2 cellular contexts compared by ENCODE assay signal in the genomic region with DNA sequence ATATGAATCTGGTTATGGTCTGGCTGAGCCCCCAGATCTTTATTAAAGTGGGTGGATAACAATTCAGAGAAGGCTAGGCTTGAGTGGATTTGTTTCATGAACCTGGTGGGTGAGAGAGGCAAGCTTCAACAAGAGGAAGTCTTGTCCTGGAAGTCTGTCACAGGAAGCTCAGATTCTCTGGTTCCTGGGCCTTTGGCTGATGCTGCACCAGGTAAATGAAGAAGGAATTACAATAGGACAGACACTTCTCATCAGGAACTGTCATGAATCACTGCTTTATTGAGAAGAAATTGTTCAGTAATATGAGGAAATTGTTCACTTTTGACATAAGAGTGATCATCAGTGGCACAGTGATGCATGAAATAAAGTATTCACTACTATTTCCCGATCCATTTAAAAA.
TF ChIP-seq lines count a peak whose summit lies in the region.

No MANE protein-coding gene starts in this region.

TF ChIP-seq in HepG2, 621 proteins besides CTCF, POLR2A, EP300 and RAD21 (continued from another document):
- TF ChIP-seq, protein P1, sequence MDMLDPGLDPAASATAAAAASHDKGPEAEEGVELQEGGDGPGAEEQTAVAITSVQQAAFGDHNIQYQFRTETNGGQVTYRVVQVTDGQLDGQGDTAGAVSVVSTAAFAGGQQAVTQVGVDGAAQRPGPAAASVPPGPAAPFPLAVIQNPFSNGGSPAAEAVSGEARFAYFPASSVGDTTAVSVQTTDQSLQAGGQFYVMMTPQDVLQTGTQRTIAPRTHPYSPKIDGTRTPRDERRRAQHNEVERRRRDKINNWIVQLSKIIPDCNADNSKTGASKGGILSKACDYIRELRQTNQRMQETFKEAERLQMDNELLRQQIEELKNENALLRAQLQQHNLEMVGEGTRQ (IDR thresholded peaks at IDR 0.05; ENCODE audit: low read depth, low read length), result no peak
- TF ChIP-seq, protein P1 (CRISPR knock-in tag; IDR thresholded peaks at IDR 0.05; ENCODE audit: borderline replicate concordance), result no peak
- TF ChIP-seq NONO (IDR thresholded peaks at IDR 0.05), result no peak
- TF ChIP-seq NONO (CRISPR knock-in tag; conservative IDR thresholded peaks at IDR 0.05), result no peak
- TF ChIP-seq ZFP90 (CRISPR knock-in tag; IDR thresholded peaks at IDR 0.05; ENCODE audit: borderline replicate concordance), result no peak
- TF ChIP-seq RNF2 (conservative IDR thresholded peaks at IDR 0.05; ENCODE audit: low read depth), result no peak
- TF ChIP-seq ZFP62 (CRISPR knock-in tag; IDR thresholded peaks at IDR 0.05), result no peak
- TF ChIP-seq, protein P2, sequence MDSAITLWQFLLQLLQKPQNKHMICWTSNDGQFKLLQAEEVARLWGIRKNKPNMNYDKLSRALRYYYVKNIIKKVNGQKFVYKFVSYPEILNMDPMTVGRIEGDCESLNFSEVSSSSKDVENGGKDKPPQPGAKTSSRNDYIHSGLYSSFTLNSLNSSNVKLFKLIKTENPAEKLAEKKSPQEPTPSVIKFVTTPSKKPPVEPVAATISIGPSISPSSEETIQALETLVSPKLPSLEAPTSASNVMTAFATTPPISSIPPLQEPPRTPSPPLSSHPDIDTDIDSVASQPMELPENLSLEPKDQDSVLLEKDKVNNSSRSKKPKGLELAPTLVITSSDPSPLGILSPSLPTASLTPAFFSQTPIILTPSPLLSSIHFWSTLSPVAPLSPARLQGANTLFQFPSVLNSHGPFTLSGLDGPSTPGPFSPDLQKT (CRISPR knock-in tag; IDR thresholded peaks at IDR 0.05; ENCODE audit: borderline replicate concordance), result no peak
- TF ChIP-seq RFX3 (CRISPR knock-in tag; IDR thresholded peaks at IDR 0.05), result no peak
- no peak for TF ChIP-seq ZC3H13 (CRISPR knock-in tag; IDR thresholded peaks at IDR 0.05)
- TF ChIP-seq, protein P3, sequence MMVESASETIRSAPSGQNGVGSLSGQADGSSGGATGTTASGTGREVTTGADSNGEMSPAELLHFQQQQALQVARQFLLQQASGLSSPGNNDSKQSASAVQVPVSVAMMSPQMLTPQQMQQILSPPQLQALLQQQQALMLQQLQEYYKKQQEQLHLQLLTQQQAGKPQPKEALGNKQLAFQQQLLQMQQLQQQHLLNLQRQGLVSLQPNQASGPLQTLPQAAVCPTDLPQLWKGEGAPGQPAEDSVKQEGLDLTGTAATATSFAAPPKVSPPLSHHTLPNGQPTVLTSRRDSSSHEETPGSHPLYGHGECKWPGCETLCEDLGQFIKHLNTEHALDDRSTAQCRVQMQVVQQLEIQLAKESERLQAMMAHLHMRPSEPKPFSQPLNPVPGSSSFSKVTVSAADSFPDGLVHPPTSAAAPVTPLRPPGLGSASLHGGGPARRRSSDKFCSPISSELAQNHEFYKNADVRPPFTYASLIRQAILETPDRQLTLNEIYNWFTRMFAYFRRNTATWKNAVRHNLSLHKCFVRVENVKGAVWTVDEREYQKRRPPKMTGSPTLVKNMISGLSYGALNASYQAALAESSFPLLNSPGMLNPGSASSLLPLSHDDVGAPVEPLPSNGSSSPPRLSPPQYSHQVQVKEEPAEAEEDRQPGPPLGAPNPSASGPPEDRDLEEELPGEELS (CRISPR knock-in tag; IDR thresholded peaks at IDR 0.05), result no peak
- no peak for TF ChIP-seq SP2 (CRISPR knock-in tag; IDR thresholded peaks at IDR 0.05)
- TF ChIP-seq, protein P4, sequence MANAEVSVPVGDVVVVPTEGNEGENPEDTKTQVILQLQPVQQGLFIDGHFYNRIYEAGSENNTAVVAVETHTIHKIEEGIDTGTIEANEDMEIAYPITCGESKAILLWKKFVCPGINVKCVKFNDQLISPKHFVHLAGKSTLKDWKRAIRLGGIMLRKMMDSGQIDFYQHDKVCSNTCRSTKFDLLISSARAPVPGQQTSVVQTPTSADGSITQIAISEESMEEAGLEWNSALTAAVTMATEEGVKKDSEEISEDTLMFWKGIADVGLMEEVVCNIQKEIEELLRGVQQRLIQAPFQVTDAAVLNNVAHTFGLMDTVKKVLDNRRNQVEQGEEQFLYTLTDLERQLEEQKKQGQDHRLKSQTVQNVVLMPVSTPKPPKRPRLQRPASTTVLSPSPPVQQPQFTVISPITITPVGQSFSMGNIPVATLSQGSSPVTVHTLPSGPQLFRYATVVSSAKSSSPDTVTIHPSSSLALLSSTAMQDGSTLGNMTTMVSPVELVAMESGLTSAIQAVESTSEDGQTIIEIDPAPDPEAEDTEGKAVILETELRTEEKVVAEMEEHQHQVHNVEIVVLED (CRISPR knock-in tag; IDR thresholded peaks at IDR 0.05; ENCODE audit: borderline replicate concordance), result no peak
TF ChIP-seq in HepG2: peak in this region for 0.

TF ChIP-seq in neural cell, 6 proteins besides CTCF, POLR2A, EP300 and RAD21 (continued from another document):
- TF ChIP-seq, protein P5, sequence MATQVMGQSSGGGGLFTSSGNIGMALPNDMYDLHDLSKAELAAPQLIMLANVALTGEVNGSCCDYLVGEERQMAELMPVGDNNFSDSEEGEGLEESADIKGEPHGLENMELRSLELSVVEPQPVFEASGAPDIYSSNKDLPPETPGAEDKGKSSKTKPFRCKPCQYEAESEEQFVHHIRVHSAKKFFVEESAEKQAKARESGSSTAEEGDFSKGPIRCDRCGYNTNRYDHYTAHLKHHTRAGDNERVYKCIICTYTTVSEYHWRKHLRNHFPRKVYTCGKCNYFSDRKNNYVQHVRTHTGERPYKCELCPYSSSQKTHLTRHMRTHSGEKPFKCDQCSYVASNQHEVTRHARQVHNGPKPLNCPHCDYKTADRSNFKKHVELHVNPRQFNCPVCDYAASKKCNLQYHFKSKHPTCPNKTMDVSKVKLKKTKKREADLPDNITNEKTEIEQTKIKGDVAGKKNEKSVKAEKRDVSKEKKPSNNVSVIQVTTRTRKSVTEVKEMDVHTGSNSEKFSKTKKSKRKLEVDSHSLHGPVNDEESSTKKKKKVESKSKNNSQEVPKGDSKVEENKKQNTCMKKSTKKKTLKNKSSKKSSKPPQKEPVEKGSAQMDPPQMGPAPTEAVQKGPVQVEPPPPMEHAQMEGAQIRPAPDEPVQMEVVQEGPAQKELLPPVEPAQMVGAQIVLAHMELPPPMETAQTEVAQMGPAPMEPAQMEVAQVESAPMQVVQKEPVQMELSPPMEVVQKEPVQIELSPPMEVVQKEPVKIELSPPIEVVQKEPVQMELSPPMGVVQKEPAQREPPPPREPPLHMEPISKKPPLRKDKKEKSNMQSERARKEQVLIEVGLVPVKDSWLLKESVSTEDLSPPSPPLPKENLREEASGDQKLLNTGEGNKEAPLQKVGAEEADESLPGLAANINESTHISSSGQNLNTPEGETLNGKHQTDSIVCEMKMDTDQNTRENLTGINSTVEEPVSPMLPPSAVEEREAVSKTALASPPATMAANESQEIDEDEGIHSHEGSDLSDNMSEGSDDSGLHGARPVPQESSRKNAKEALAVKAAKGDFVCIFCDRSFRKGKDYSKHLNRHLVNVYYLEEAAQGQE (IDR thresholded peaks at IDR 0.05; ENCODE audit: borderline replicate concordance), result peak; percentile 36
- TF ChIP-seq EZH2 (IDR thresholded peaks at IDR 0.05; ENCODE audit: borderline replicate concordance, insufficient read depth, low read length, poor library complexity, severe bottlenecking) (no peak), MXI1 (conservative IDR thresholded peaks at IDR 0.05; ENCODE audit: poor library complexity, severe bottlenecking) (no peak), SMC3 (conservative IDR thresholded peaks at IDR 0.05; ENCODE audit: poor library complexity) (no peak)
